ENCODE assay signal across 1 cellular context in genomic region chr13:45396548-45397095, GRCh38.
TF ChIP-seq lines count a peak whose summit lies in the region.

No MANE protein-coding gene starts in this region.

TF ChIP-seq in WTC11, 78 proteins besides CTCF, POLR2A, EP300 and RAD21 (continued from another document):
- TF ChIP-seq ARID4B (CRISPR knock-in tag; IDR thresholded peaks at IDR 0.05; ENCODE audit: borderline replicate concordance) = no peak
- no peak for TF ChIP-seq ETV6 (CRISPR knock-in tag; IDR thresholded peaks at IDR 0.05)
- TF ChIP-seq NFATC4 (CRISPR knock-in tag; IDR thresholded peaks at IDR 0.05) = no peak
- TF ChIP-seq USF1 (CRISPR knock-in tag; IDR thresholded peaks at IDR 0.05) = no peak
- TF ChIP-seq JUN (CRISPR knock-in tag; IDR thresholded peaks at IDR 0.05) = no peak
- no peak for TF ChIP-seq FOXJ3 (CRISPR knock-in tag; IDR thresholded peaks at IDR 0.05; ENCODE audit: borderline replicate concordance)
